Comparison of ENCODE assay signal across 9 cellular contexts in genomic region chr12:131893605-131894312, GRCh38. TPM values are rescaled to one million over a fixed set of nuclear protein-coding genes. Genes with fewer than 3 reads are reported as not detected.
DNase-seq lines count a peak whose midpoint lies in the region; ATAC-seq and TF ChIP-seq lines count a peak whose summit lies in the region.
"Had no signal": no experiment of that assay in that cellular context is flagged by ENCODE, and none has a peak within 500 bp of the region (broad histone marks: within the 10 kb centered on the region; RNA-seq: fewer than 3 reads in every experiment).

No MANE protein-coding gene starts in this region.

- peak overlapping the region; percentile 93 for H3K27ac ChIP-seq in suprapubic skin

- peak overlapping the region; percentile 77 for H3K4me3 ChIP-seq in suprapubic skin

- H3K36me3 Mint-ChIP-seq in activated T-cell treated with anti-CD3 and anti-CD28 coated beads, Interleukin-2, amount 50 U/mL, for 24 hours (ENCODE audit: low read depth) = peaks cover 5% of the 10 kb centered on the region
- H3K36me3 Mint-ChIP-seq in activated CD4-positive, alpha-beta memory T cell treated with anti-CD3 and anti-CD28 coated beads for 36 hours = no peaks in the 10 kb centered on the region

- peaks cover 17% of the 10 kb centered on the region for H3K4me1 Mint-ChIP-seq in activated T-cell treated with anti-CD3 and anti-CD28 coated beads, Interleukin-2, amount 50 U/mL, for 24 hours (ENCODE audit: low read depth)
- H3K4me1 Mint-ChIP-seq in activated CD4-positive, alpha-beta memory T cell treated with anti-CD3 and anti-CD28 coated beads for 36 hours (ENCODE audit: low read depth) = peaks cover 12% of the 10 kb centered on the region

- POLR2A ChIA-PET in activated CD4-positive, alpha-beta memory T cell treated with anti-CD3 and anti-CD28 coated beads for 36 hours (lab: Charles Lee) = no interaction called here

- TF ChIP-seq POLR2A in suprapubic skin (IDR thresholded peaks at IDR 0.05) = no peak

- no peaks in the 10 kb centered on the region for H3K9me3 ChIP-seq in suprapubic skin
- H3K9me3 ChIP-seq: SJSA1 had no signal

- CTCF ChIA-PET in activated CD4-positive, alpha-beta memory T cell treated with anti-CD3 and anti-CD28 coated beads for 36 hours (lab: Charles Lee) = no interaction called here

- no peak overlapping the region for H3K27ac Mint-ChIP-seq in activated T-cell treated with anti-CD3 and anti-CD28 coated beads, Interleukin-2, amount 50 U/mL, for 24 hours
- no peak overlapping the region for H3K27ac Mint-ChIP-seq in activated CD4-positive, alpha-beta memory T cell treated with anti-CD3 and anti-CD28 coated beads for 36 hours

- no peaks in the 10 kb centered on the region for H3K9me3 Mint-ChIP-seq in activated T-cell treated with anti-CD3 and anti-CD28 coated beads, Interleukin-2, amount 50 U/mL, for 24 hours
- H3K9me3 Mint-ChIP-seq in activated CD4-positive, alpha-beta memory T cell treated with anti-CD3 and anti-CD28 coated beads for 36 hours = no peaks in the 10 kb centered on the region

- no peaks in the 10 kb centered on the region for H3K27me3 ChIP-seq in suprapubic skin
- H3K27me3 ChIP-seq: SJSA1 had no signal

- no peak for DNase-seq in activated T-cell treated with anti-CD3 and anti-CD28 coated beads, Interleukin-2, amount 50 U/mL, for 24 hours
- no peak for DNase-seq in activated T-cell treated with anti-CD3 and anti-CD28 coated beads, Interleukin-2, amount 50 U/mL, for 1 hour
- no peak for DNase-seq in activated CD4-positive, alpha-beta memory T cell treated with anti-CD3 and anti-CD28 coated beads for 36 hours
- DNase-seq in iPS-NIHi11 (ENCODE audit: low spot score) (peak; percentile 2), suprapubic skin (ENCODE audit: low spot score in 2 of 2) (no peak), HUDEP-2 (lab: John Stamatoyannopoulos, UW; ENCODE audit: unreplicated experiment in 76 of 76) (no peak), KG1 (lab: John Stamatoyannopoulos, UW) (no peak)

- ATAC-seq in GM18909 (IDR thresholded peaks at IDR 0.05; ENCODE audit: poor library complexity, unreplicated experiment) = no peak

- intact Hi-C loops in activated CD4-positive, alpha-beta memory T cell treated with anti-CD3 and anti-CD28 coated beads for 36 hours (cut with micrococcal nuclease) = loop anchor here (1.0 to 10.0 kb wide), 2 partner anchors 36 to 1019 kb away; partner anchors contain the start of genes PUS1 and RAN

- TF ChIP-seq CTCF in suprapubic skin (IDR thresholded peaks at IDR 0.05) = no peak

- H3K4me1 ChIP-seq in suprapubic skin = peaks cover 30% of the 10 kb centered on the region

- 27% methylated on average over 16 of the region's 19 CpGs for WGBS in suprapubic skin

- H3K36me3 ChIP-seq in suprapubic skin = peaks cover 10% of the 10 kb centered on the region

- no peaks in the 10 kb centered on the region for H3K27me3 Mint-ChIP-seq in activated T-cell treated with anti-CD3 and anti-CD28 coated beads, Interleukin-2, amount 50 U/mL, for 24 hours
- H3K27me3 Mint-ChIP-seq in activated CD4-positive, alpha-beta memory T cell treated with anti-CD3 and anti-CD28 coated beads for 36 hours = no peaks in the 10 kb centered on the region

- peak overlapping the region; percentile 49 for H3K4me3 Mint-ChIP-seq in activated T-cell treated with anti-CD3 and anti-CD28 coated beads, Interleukin-2, amount 50 U/mL, for 24 hours
- peak overlapping the region; percentile 71 for H3K4me3 Mint-ChIP-seq in activated CD4-positive, alpha-beta memory T cell treated with anti-CD3 and anti-CD28 coated beads for 36 hours

- no peak for TF ChIP-seq EP300 in suprapubic skin (IDR thresholded peaks at IDR 0.05)

RNA-seq across cellular contexts. Expression of gene ULK1, which starts 0.7 kb away (rescaled TPM):
- total RNA-seq in activated CD4-positive, alpha-beta memory T cell treated with anti-CD3 and anti-CD28 coated beads for 36 hours = 10 to 100 TPM; 13.8 to 17.8 TPM
- 100 to 1,000 TPM in 1 of 4 donors, 10 to 100 TPM in 3; 37.0 to 102 (median 65.7) TPM for total RNA-seq in suprapubic skin

RNA-seq across cellular contexts. Expression of gene PUS1, which starts 35.3 kb away (rescaled TPM):
- 10 to 100 TPM; 48.6 to 53.9 TPM for total RNA-seq in activated CD4-positive, alpha-beta memory T cell treated with anti-CD3 and anti-CD28 coated beads for 36 hours
- total RNA-seq in suprapubic skin = 10 to 100 TPM; 16.3 to 24.4 (median 21.8) TPM

RNA-seq across cellular contexts. Expression of gene EP400, which starts 56.0 kb away (rescaled TPM):
- 10 to 100 TPM; 39.9 to 45.5 TPM for total RNA-seq in activated CD4-positive, alpha-beta memory T cell treated with anti-CD3 and anti-CD28 coated beads for 36 hours
- total RNA-seq in suprapubic skin = 10 to 100 TPM; 32.0 to 81.3 (median 40.1) TPM
